Comparison of ENCODE assay signal across 19 cellular contexts in genomic region chr2:43240762-43241150, GRCh38. TPM values are rescaled to one million over a fixed set of nuclear protein-coding genes. Genes with fewer than 3 reads are reported as not detected.
A peak's percentile ranks its signal among the peaks of the same experiment; 100 is the strongest.
DNase-seq lines count a peak whose midpoint lies in the region; ATAC-seq and TF ChIP-seq lines count a peak whose summit lies in the region.
"Had no signal": no experiment of that assay in that cellular context is flagged by ENCODE, and none has a peak within 500 bp of the region (broad histone marks: within the 10 kb centered on the region; RNA-seq: fewer than 3 reads in every experiment).

No MANE protein-coding gene starts in this region.

- WGBS in liver = 83% methylated on average over 5 of the region's 5 CpGs
- 75% methylated on average over 5 of the region's 5 CpGs for WGBS in suprapubic skin

- peak overlapping the region; percentile 38 for H3K27ac Mint-ChIP-seq in activated T-helper 17 cell treated with anti-CD3 and anti-CD28 coated beads, Interleukin-2, amount 50 U/mL, for 72 hours
- H3K27ac Mint-ChIP-seq: activated CD4-positive, alpha-beta memory T cell treated with anti-CD3 and anti-CD28 coated beads, Interleukin-2, amount 10 ng/mL, durations not matched to agents 7 days and 5 days had no signal

- H3K27ac ChIP-seq in liver (ENCODE audit: low read depth in 1 of 2, low read length in 2 of 2) = peak overlapping the region; percentile 39 to 40
- H3K27ac ChIP-seq in suprapubic skin = peak overlapping the region; percentile 35

- no peaks in the 10 kb centered on the region for H3K4me1 ChIP-seq in liver (ENCODE audit: control insufficient read depth in 4 of 4, insufficient read depth in 4 of 4, low read length in 3 of 4)
- H3K4me1 ChIP-seq in suprapubic skin = no peaks in the 10 kb centered on the region

- TF ChIP-seq EP300 in suprapubic skin (IDR thresholded peaks at IDR 0.05) = no peak

- H3K27me3 ChIP-seq in liver (ENCODE audit: control insufficient read depth in 4 of 4, insufficient read depth in 4 of 4, low read length in 3 of 4) = no peaks in the 10 kb centered on the region
- no peaks in the 10 kb centered on the region for H3K27me3 ChIP-seq in suprapubic skin

- H3K4me3 ChIP-seq in liver (ENCODE audit: low read depth in 1 of 3, low read length in 3 of 3) (no peak overlapping the region), suprapubic skin (no peak overlapping the region)

- peaks cover 7% of the 10 kb centered on the region for H3K4me1 Mint-ChIP-seq in activated T-helper 17 cell treated with anti-CD3 and anti-CD28 coated beads, Interleukin-2, amount 50 U/mL, for 72 hours

- H3K4me3 Mint-ChIP-seq in activated T-helper 17 cell treated with anti-CD3 and anti-CD28 coated beads, Interleukin-2, amount 50 U/mL, for 72 hours = no peak overlapping the region
- H3K4me3 Mint-ChIP-seq: activated CD4-positive, alpha-beta memory T cell treated with anti-CD3 and anti-CD28 coated beads, Interleukin-2, amount 10 ng/mL, durations not matched to agents 7 days and 5 days; CD8-positive, alpha-beta T cell had no signal

- no peaks in the 10 kb centered on the region for H3K9me3 ChIP-seq in liver (ENCODE audit: control insufficient read depth in 4 of 4, low read length in 3 of 4)
- no peaks in the 10 kb centered on the region for H3K9me3 ChIP-seq in suprapubic skin

- no peak for TF ChIP-seq POLR2A in suprapubic skin (IDR thresholded peaks at IDR 0.05)

- H3K36me3 ChIP-seq in liver (ENCODE audit: control insufficient read depth in 4 of 4, insufficient read depth in 3 of 4, low read depth in 1 of 4, low read length in 3 of 4) (no peaks in the 10 kb centered on the region), suprapubic skin (peaks cover 3% of the 10 kb centered on the region)

- ATAC-seq in activated T-helper 17 cell treated with anti-CD3 and anti-CD28 coated beads, Interleukin-2, amount 50 U/mL, for 72 hours (replicated peaks) = no peak
- ATAC-seq: CD8-positive, alpha-beta T cell had no signal

- no peaks in the 10 kb centered on the region for H3K27me3 Mint-ChIP-seq in activated T-helper 17 cell treated with anti-CD3 and anti-CD28 coated beads, Interleukin-2, amount 50 U/mL, for 72 hours
- H3K27me3 Mint-ChIP-seq: activated CD4-positive, alpha-beta memory T cell treated with anti-CD3 and anti-CD28 coated beads, Interleukin-2, amount 10 ng/mL, durations not matched to agents 7 days and 5 days; naive thymus-derived CD8-positive, alpha-beta T cell had no signal

- TF ChIP-seq RAD21 in liver (IDR thresholded peaks at IDR 0.05) = no peak

- H3K9ac ChIP-seq in liver (ENCODE audit: low read depth in 1 of 2, low read length in 2 of 2) = no peak overlapping the region

- peaks cover 6% of the 10 kb centered on the region for H3K36me3 Mint-ChIP-seq in activated T-helper 17 cell treated with anti-CD3 and anti-CD28 coated beads, Interleukin-2, amount 50 U/mL, for 72 hours (ENCODE audit: low read depth)

- DNase-seq in NOMO-1 treated with DMSO at 0.1 percent for 48 hours (lab: John Stamatoyannopoulos, UW; ENCODE audit: unreplicated experiment) (peak; percentile 45), NOMO-1 (lab: John Stamatoyannopoulos, UW; ENCODE audit: unreplicated experiment in 2 of 2) (no peak), suprapubic skin (ENCODE audit: low spot score in 2 of 2) (no peak), T-helper 2 cell (no peak)
- no peak for DNase-seq in activated CD8-positive, alpha-beta memory T cell treated with anti-CD3 and anti-CD28 coated beads for 24 hours
- no peak for DNase-seq in effector CD4-positive, alpha-beta T cell
- DNase-seq: 8988T; activated CD4-positive, alpha-beta memory T cell treated with anti-CD3 and anti-CD28 coated beads, Interleukin-2, amount 10 ng/mL, durations not matched to agents 7 days and 5 days; activated gamma-delta T cell treated with Interleukin-2 at 50 U/mL for 16 hours; CD8-positive, alpha-beta T cell; glutamatergic neuron; kidney; naive thymus-derived CD8-positive, alpha-beta T cell; NCI-H1694 treated with DMSO at 0.1 percent for 48 hours; NCI-H524 treated with DMSO at 0.1 percent for 48 hours; stimulated activated CD4-positive, alpha-beta T cell treated with anti-CD3 and anti-CD28 coated beads, Interleukin-4, amount 100 ng/mL, for 4 hours; stimulated activated naive CD4-positive, alpha-beta T cell had no signal

- H3K9me3 Mint-ChIP-seq in activated T-helper 17 cell treated with anti-CD3 and anti-CD28 coated beads, Interleukin-2, amount 50 U/mL, for 72 hours = no peaks in the 10 kb centered on the region
- H3K9me3 Mint-ChIP-seq: activated CD4-positive, alpha-beta memory T cell treated with anti-CD3 and anti-CD28 coated beads, Interleukin-2, amount 10 ng/mL, durations not matched to agents 7 days and 5 days; CD8-positive, alpha-beta T cell; naive thymus-derived CD8-positive, alpha-beta T cell had no signal

- TF ChIP-seq CTCF in liver (IDR thresholded peaks at IDR 0.05; ENCODE audit: low read depth, low read length, missing input control) (no peak), suprapubic skin (IDR thresholded peaks at IDR 0.05) (no peak)

TF ChIP-seq in liver, 16 proteins besides CTCF, POLR2A, EP300 and RAD21:
- no peak for TF ChIP-seq RXRA (IDR thresholded peaks at IDR 0.05)
- TF ChIP-seq FOXA1 (IDR thresholded peaks at IDR 0.05) = no peak
- no peak for TF ChIP-seq TAF1 (conservative IDR thresholded peaks at IDR 0.05)
- TF ChIP-seq HNF4A (conservative IDR thresholded peaks at IDR 0.05) = no peak
- no peak for TF ChIP-seq MAX (IDR thresholded peaks at IDR 0.05)
- no peak for TF ChIP-seq NR2F2 (IDR thresholded peaks at IDR 0.05)
- TF ChIP-seq SP1 (IDR thresholded peaks at IDR 0.05) = no peak
- TF ChIP-seq YY1 (IDR thresholded peaks at IDR 0.05) = no peak
- TF ChIP-seq FOXA2 (IDR thresholded peaks at IDR 0.05) = no peak
- TF ChIP-seq ZBTB33 (IDR thresholded peaks at IDR 0.05) = no peak
- no peak for TF ChIP-seq HNF4G (IDR thresholded peaks at IDR 0.05)

RNA-seq across cellular contexts. Expression of gene ZFP36L2, which starts 14.3 kb away (rescaled TPM):
- 100 to 1,000 TPM in 1 of 2 donors, 10 to 100 TPM in 1; 57.8 to 185 TPM for total RNA-seq in activated T-helper 17 cell treated with anti-CD3 and anti-CD28 coated beads, Interleukin-2, amount 50 U/mL, for 72 hours
- total RNA-seq in liver (10 to 100 TPM; 10.3 to 19.7 TPM), suprapubic skin (100 to 1,000 TPM; 198 to 238 (median 223) TPM)
- 10 to 100 TPM; 18.1 to 26.8 TPM for polyA plus RNA-seq in liver
